ENCODE assay signal across 12 cellular contexts in genomic region chr1:24991242-24992037, GRCh38.
DNase-seq lines count a peak whose midpoint lies in the region; ATAC-seq and TF ChIP-seq lines count a peak whose summit lies in the region.
"Had no signal": no experiment of that assay in that cellular context is flagged by ENCODE, and none has a peak within 500 bp of the region (broad histone marks: within the 10 kb centered on the region; RNA-seq: fewer than 3 reads in every experiment).

No MANE protein-coding gene starts in this region.

- no peak for ATAC-seq in stimulated activated naive B cell treated with anti-CD40 and anti-IgM and Interleukin-4, amounts not matched to agents 10 μg/mL and 1 μg/mL and 100 μg/mL, for 72 hours (replicated peaks)
- no peak for ATAC-seq in HG02588 (IDR thresholded peaks at IDR 0.05; ENCODE audit: unreplicated experiment)

- intact Hi-C loops in activated CD4-positive, alpha-beta T cell treated with anti-CD3 and anti-CD28 coated beads, Interleukin-2, amount 10 ng/mL, durations not matched to agents 24 days and 14 days (cut with micrococcal nuclease) = loop anchor here (2.0 kb wide), 4 partner anchors 15 to 39 kb away; no protein-coding TSS in a partner anchor

- peaks cover 3% of the 10 kb centered on the region for H3K36me3 Mint-ChIP-seq in activated CD4-positive, alpha-beta T cell treated with anti-CD3 and anti-CD28 coated beads, Interleukin-2, amount 10 ng/mL, durations not matched to agents 24 days and 14 days (ENCODE audit: low read depth)
- no peaks in the 10 kb centered on the region for H3K36me3 Mint-ChIP-seq in chondrocyte (ENCODE audit: low read depth)
- peaks cover 4 to 5% of the 10 kb centered on the region in 2 donors for H3K36me3 Mint-ChIP-seq in stimulated activated naive B cell treated with anti-CD40 and anti-IgM and Interleukin-4, amounts not matched to agents 10 μg/mL and 1 μg/mL and 100 μg/mL, for 72 hours

- in situ Hi-C loops in SK-MEL-5 (cut with HindIII; ENCODE audit: low pct_unique_long_range_greater_than_20kb, low sequenced_read_pairs) = no loop called here

- H3K27me3 Mint-ChIP-seq in activated CD4-positive, alpha-beta T cell treated with anti-CD3 and anti-CD28 coated beads, Interleukin-2, amount 10 ng/mL, durations not matched to agents 24 days and 14 days = no peaks in the 10 kb centered on the region
- H3K27me3 Mint-ChIP-seq in chondrocyte (ENCODE audit: low read depth) = peaks cover 12% of the 10 kb centered on the region
- peaks cover 0 to 8% of the 10 kb centered on the region in 2 donors for H3K27me3 Mint-ChIP-seq in stimulated activated naive B cell treated with anti-CD40 and anti-IgM and Interleukin-4, amounts not matched to agents 10 μg/mL and 1 μg/mL and 100 μg/mL, for 72 hours

- TF ChIP-seq CTCF in chondrocyte (IDR thresholded peaks at IDR 0.05) = peak; percentile 50

- H3K4me3 Mint-ChIP-seq in activated CD4-positive, alpha-beta T cell treated with anti-CD3 and anti-CD28 coated beads, Interleukin-2, amount 10 ng/mL, durations not matched to agents 24 days and 14 days = peak overlapping the region; percentile 83
- H3K4me3 Mint-ChIP-seq in chondrocyte (ENCODE audit: unreplicated experiment) = no peak overlapping the region
- H3K4me3 Mint-ChIP-seq in stimulated activated naive B cell treated with anti-CD40 and anti-IgM and Interleukin-4, amounts not matched to agents 10 μg/mL and 1 μg/mL and 100 μg/mL, for 72 hours = no peak overlapping the region

- H3K27ac Mint-ChIP-seq in activated CD4-positive, alpha-beta T cell treated with anti-CD3 and anti-CD28 coated beads, Interleukin-2, amount 10 ng/mL, durations not matched to agents 24 days and 14 days = peak overlapping the region; percentile 100
- peak overlapping the region; percentile 10 for H3K27ac Mint-ChIP-seq in chondrocyte (ENCODE audit: unreplicated experiment)
- peak overlapping the region; percentile 56 for H3K27ac Mint-ChIP-seq in stimulated activated naive B cell treated with anti-CD40 and anti-IgM and Interleukin-4, amounts not matched to agents 10 μg/mL and 1 μg/mL and 100 μg/mL, for 72 hours

- H3K9me3 Mint-ChIP-seq in activated CD4-positive, alpha-beta T cell treated with anti-CD3 and anti-CD28 coated beads, Interleukin-2, amount 10 ng/mL, durations not matched to agents 24 days and 14 days = no peaks in the 10 kb centered on the region
- H3K9me3 Mint-ChIP-seq in chondrocyte (ENCODE audit: low read depth) = peaks cover 4% of the 10 kb centered on the region
- H3K9me3 Mint-ChIP-seq in stimulated activated naive B cell treated with anti-CD40 and anti-IgM and Interleukin-4, amounts not matched to agents 10 μg/mL and 1 μg/mL and 100 μg/mL, for 72 hours = peaks cover 5 to 7% of the 10 kb centered on the region in 2 donors

- DNase-seq in activated CD4-positive, alpha-beta T cell treated with anti-CD3 and anti-CD28 coated beads, Interleukin-2, amount 10 ng/mL, durations not matched to agents 24 days and 14 days = no peak
- no peak for DNase-seq in activated CD4-positive, alpha-beta T cell treated with anti-CD3 and anti-CD28 coated beads, Interleukin-2, amount 50 U/mL, for 1 hour
- peak; percentile 33 for DNase-seq in SK-MEL-5 (ENCODE audit: low read depth, low spot score)
- peak; percentile 37 for DNase-seq in chondrocyte (ENCODE audit: low spot score)
- DNase-seq in stimulated activated naive B cell treated with anti-CD40 and anti-IgM and Interleukin-4, amounts not matched to agents 10 μg/mL and 1 μg/mL and 100 μg/mL, for 72 hours = no peak
- no peak for DNase-seq in NCI-H1092 (lab: John Stamatoyannopoulos, UW)
- DNase-seq in NCI-H2081 (lab: John Stamatoyannopoulos, UW) = no peak
- DNase-seq: ACHN; EL; NCI-H2107; stimulated activated CD8-positive, alpha-beta memory T cell treated with anti-CD3 and anti-CD28 coated beads, Interleukin-4, amount 100 ng/mL, for 48 hours had no signal

- H3K4me1 Mint-ChIP-seq in activated CD4-positive, alpha-beta T cell treated with anti-CD3 and anti-CD28 coated beads, Interleukin-2, amount 10 ng/mL, durations not matched to agents 24 days and 14 days = peaks cover 81% of the 10 kb centered on the region
- H3K4me1 Mint-ChIP-seq in chondrocyte (ENCODE audit: low read depth) = peaks cover 13% of the 10 kb centered on the region
- H3K4me1 Mint-ChIP-seq in stimulated activated naive B cell treated with anti-CD40 and anti-IgM and Interleukin-4, amounts not matched to agents 10 μg/mL and 1 μg/mL and 100 μg/mL, for 72 hours = peaks cover 46 to 68% of the 10 kb centered on the region in 2 donors

Comparison
In these comparisons a context has a peak if more than half of its experiments do, and no peak if none do; other contexts are left out.
1. DNase-seq: peak in SK-MEL-5 (single experiment) and chondrocyte (single experiment); none in activated CD4-positive, alpha-beta T cell treated with anti-CD3 and anti-CD28 coated beads, Interleukin-2, amount 10 ng/mL, durations not matched to agents 24 days and 14 days (single experiment), activated CD4-positive, alpha-beta T cell treated with anti-CD3 and anti-CD28 coated beads, Interleukin-2, amount 50 U/mL, for 1 hour (single experiment), stimulated activated naive B cell treated with anti-CD40 and anti-IgM and Interleukin-4, amounts not matched to agents 10 μg/mL and 1 μg/mL and 100 μg/mL, for 72 hours (single experiment), NCI-H1092 (single experiment) and NCI-H2081 (0 of 2).
2. H3K27ac Mint-ChIP-seq: peak in every context shown above with its lines; median percentile 100 in activated CD4-positive, alpha-beta T cell treated with anti-CD3 and anti-CD28 coated beads, Interleukin-2, amount 10 ng/mL, durations not matched to agents 24 days and 14 days; 56 in stimulated activated naive B cell treated with anti-CD40 and anti-IgM and Interleukin-4, amounts not matched to agents 10 μg/mL and 1 μg/mL and 100 μg/mL, for 72 hours; 10 in chondrocyte.